ENCODE assay signal across 17 cellular contexts in genomic region chr2:42965196-42965595, GRCh38.
DNase-seq lines count a peak whose midpoint lies in the region; ATAC-seq and TF ChIP-seq lines count a peak whose summit lies in the region.
"Had no signal": no experiment of that assay in that cellular context is flagged by ENCODE, and none has a peak within 500 bp of the region (broad histone marks: within the 10 kb centered on the region; RNA-seq: fewer than 3 reads in every experiment).

No MANE protein-coding gene starts in this region.

- H3K4me1 ChIP-seq in RWPE2 (ENCODE audit: insufficient read depth, poor library complexity, severe bottlenecking): peaks cover 10% of the 10 kb centered on the region
- peaks cover 26 to 68% of the 10 kb centered on the region in 2 donors for H3K4me1 ChIP-seq in left lung
- H3K4me1 ChIP-seq in spleen: peaks cover 17 to 62% (median 37%) of the 10 kb centered on the region in 6 donors

- TF ChIP-seq CTCF in RWPE2 (IDR thresholded peaks at IDR 0.05; ENCODE audit: poor library complexity, severe bottlenecking): no peak
- no peak for TF ChIP-seq CTCF in left lung (IDR thresholded peaks at IDR 0.05)
- no peak for TF ChIP-seq CTCF in spleen (IDR thresholded peaks at IDR 0.05 in 8 of 11, conservative IDR thresholded peaks at IDR 0.05 in 3 of 11)

- H3K27me3 ChIP-seq in RWPE2 (ENCODE audit: insufficient read depth, poor library complexity, severe bottlenecking) (no peaks in the 10 kb centered on the region), left lung (peaks cover 0 to 5% of the 10 kb centered on the region in 2 donors), spleen (replicated peaks in 1 of 7) (peaks cover 0 to 8% (median 0%) of the 10 kb centered on the region in 7 donors)
- H3K27me3 ChIP-seq: brain microvascular endothelial cell, pancreas had no signal

- H3K9me3 ChIP-seq in RWPE2 (ENCODE audit: severe bottlenecking) (no peaks in the 10 kb centered on the region), left lung (no peaks in the 10 kb centered on the region), spleen (no peaks in the 10 kb centered on the region)
- H3K9me3 ChIP-seq: pancreas had no signal

- H3K36me3 ChIP-seq in RWPE2 (ENCODE audit: low read depth) (no peaks in the 10 kb centered on the region), left lung (no peaks in the 10 kb centered on the region), spleen (no peaks in the 10 kb centered on the region)
- H3K36me3 ChIP-seq: brain microvascular endothelial cell, pancreas had no signal

- DNase-seq in GF-D8 (lab: John Stamatoyannopoulos, UW) (peak; percentile 15), RWPE2 (ENCODE audit: low spot score) (no peak), left lung (no peak), spleen (peak; percentile 18), NAMALWA (ENCODE audit: low spot score) (no peak)
- DNase-seq in activated CD4-positive, alpha-beta T cell treated with anti-CD3 and anti-CD28 coated beads for 4 hours: no peak
- DNase-seq: activated T-cell treated with anti-CD3 and anti-CD28 coated beads, Interleukin-2, amount 50 U/mL, for 1 hour; GDM1; H7; NCI-H2081 treated with DMSO at 0.1 percent for 48 hours; NCI-H69; stimulated activated naive CD8-positive, alpha-beta T cell treated with anti-CD3 and anti-CD28 coated beads, Interleukin-15, Interleukin-2, amounts not matched to agents 100 U/mL and 50 U/mL, for 24 hours had no signal

- H3K27ac ChIP-seq in RWPE2 (ENCODE audit: poor library complexity, severe bottlenecking): peak overlapping the region; percentile 49
- peak overlapping the region; percentile 5 to 33 for H3K27ac ChIP-seq in left lung
- peak overlapping the region in 2 of 8 donors; percentile 14 to 30 for H3K27ac ChIP-seq in spleen

- ATAC-seq in RWPE2 (ENCODE audit: low read depth) (no peak), left lung (no peak), GM21576 (IDR thresholded peaks at IDR 0.05; ENCODE audit: unreplicated experiment) (no peak), GM18868 (IDR thresholded peaks at IDR 0.05; ENCODE audit: unreplicated experiment) (no peak)
- ATAC-seq: activated naive CD4-positive, alpha-beta T cell treated with anti-CD3 and anti-CD28 coated beads, Interleukin-2, amount 50 U/mL, for 72 hours; stimulated activated naive CD8-positive, alpha-beta T cell treated with anti-CD3 and anti-CD28 coated beads, Interleukin-15, Interleukin-2, amounts not matched to agents 100 U/mL and 50 U/mL, for 24 hours had no signal

- 74 to 91% (median 83%) methylated on average over 4 of the region's 4 CpGs for WGBS in spleen, 5 donors

- intact Hi-C loops in left lung (cut with DNase I): loop anchor here in 1 of 2 donors (10.0 kb wide), 1 partner anchor 260 kb away; the partner anchor contains the start of gene ZFP36L2
- intact Hi-C loops in spleen (cut with DNase I; ENCODE audit: low total_unique reads): no loop called here

- no peak for TF ChIP-seq POLR2A in spleen (IDR thresholded peaks at IDR 0.05)

- H3K4me3 ChIP-seq in RWPE2 (ENCODE audit: severe bottlenecking) (no peak overlapping the region), left lung (no peak overlapping the region), spleen (no peak overlapping the region)
- H3K4me3 ChIP-seq: pancreas had no signal

Comparison
In these comparisons a context has a peak if more than half of its experiments do, and no peak if none do; other contexts are left out.
1. DNase-seq: peak in GF-D8 (single experiment) and spleen (single experiment); none in RWPE2 (single experiment), left lung (0 of 2), NAMALWA (single experiment) and activated CD4-positive, alpha-beta T cell treated with anti-CD3 and anti-CD28 coated beads for 4 hours (0 of 2).